In the genomic region with DNA sequence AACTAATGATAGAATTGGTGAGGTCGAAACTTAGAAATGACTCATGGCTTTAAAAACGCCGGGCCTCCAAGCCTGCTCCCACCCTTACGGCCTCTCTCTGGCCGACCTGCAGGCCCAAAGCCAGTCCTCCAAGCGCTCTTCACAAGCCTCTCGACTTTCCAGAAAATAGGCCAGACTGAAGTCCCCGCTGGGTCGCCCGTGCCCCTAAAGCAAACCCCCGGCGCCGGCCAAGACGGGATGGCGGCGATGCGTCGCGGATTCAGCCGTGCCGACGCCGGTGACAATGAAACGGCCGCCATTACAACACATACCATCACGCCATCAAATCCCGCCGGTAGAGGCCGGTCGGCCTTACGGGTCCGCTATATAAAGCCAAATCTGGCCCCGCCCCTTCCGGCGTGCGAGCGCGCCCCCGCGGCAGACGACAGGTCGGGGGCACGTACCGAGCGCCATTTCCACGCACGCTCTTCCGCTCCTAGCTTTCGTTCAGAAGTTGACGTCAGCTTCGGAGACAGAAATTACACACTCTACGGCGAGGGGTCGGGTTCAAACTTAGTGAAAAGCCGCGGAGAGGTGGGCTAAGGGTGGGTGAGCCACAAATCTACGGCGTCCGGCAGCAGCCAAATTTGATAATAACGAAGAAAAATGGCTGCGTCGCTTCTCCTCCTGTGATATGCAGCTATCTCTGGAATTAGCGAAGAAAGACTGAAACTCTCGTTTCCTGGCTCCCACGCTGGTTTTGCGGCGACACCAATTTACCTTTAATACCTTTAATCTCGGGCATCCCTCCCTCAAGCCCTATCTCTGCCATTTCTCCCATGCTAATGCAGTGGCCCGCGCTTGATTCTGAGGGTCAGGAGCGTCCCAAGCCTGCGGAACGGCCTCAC, we compare ENCODE assay signal across 8 cellular contexts. TPM values are rescaled to one million over a fixed set of nuclear protein-coding genes. Genes with fewer than 3 reads are reported as not detected.
DNase-seq lines count a peak whose midpoint lies in the region; ATAC-seq, FAIRE-seq and TF ChIP-seq lines count a peak whose summit lies in the region.

RPL3 (minus strand) TSS at position 340 of the 887 bp plus-strand sequence; CDS start at position 314, 26 bp downstream.

- no peak for TF ChIP-seq CTCF in progenitor cell of endocrine pancreas (IDR thresholded peaks at IDR 0.05; ENCODE audit: unreplicated experiment)

- ATAC-seq in HG02852 (IDR thresholded peaks at IDR 0.05; ENCODE audit: unreplicated experiment), result peak; percentile 72
- peak; percentile 89 to 94 for ATAC-seq in left cardiac atrium

- DNase-seq in GM12892 (ENCODE audit: insufficient read length), result peak; percentile 89
- DNase-seq in NCI-H146 treated with DMSO at 0.1 percent for 48 hours (lab: John Stamatoyannopoulos, UW; ENCODE audit: unreplicated experiment), result peak; percentile 85
- peak; percentile 94 for DNase-seq in amniotic stem cell (lab: John Stamatoyannopoulos, UW)
- DNase-seq in left cardiac atrium, result peak; percentile 96
- DNase-seq in progenitor cell of endocrine pancreas (ENCODE audit: low spot score, unreplicated experiment), result peak; percentile 93
- peak; percentile 97 for DNase-seq in ureter (ENCODE audit: low spot score)

- H3K27me3 Mint-ChIP-seq in T-helper 1 cell treated with Interleukin-12 subunit alpha and Interleukin-12 subunit beta and Interleukin-4 antibody, amounts not matched to agents 30 μg/mL and 1 μg/mL, for 36 hours (ENCODE audit: low read depth), result no peaks in the 10 kb centered on the region
- no peaks in the 10 kb centered on the region for H3K27me3 Mint-ChIP-seq in progenitor cell of endocrine pancreas

- H3K4me3 Mint-ChIP-seq in T-helper 1 cell treated with Interleukin-12 subunit alpha and Interleukin-12 subunit beta and Interleukin-4 antibody, amounts not matched to agents 30 μg/mL and 1 μg/mL, for 36 hours, result peak within 1 kb of the TSS; percentile 96
- H3K4me3 Mint-ChIP-seq in progenitor cell of endocrine pancreas (ENCODE audit: low read depth), result peak within 1 kb of the TSS; percentile 100

- peaks cover 46% of the 10 kb centered on the region for H3K36me3 Mint-ChIP-seq in T-helper 1 cell treated with Interleukin-12 subunit alpha and Interleukin-12 subunit beta and Interleukin-4 antibody, amounts not matched to agents 30 μg/mL and 1 μg/mL, for 36 hours (ENCODE audit: low read depth)
- H3K36me3 Mint-ChIP-seq in progenitor cell of endocrine pancreas (ENCODE audit: insufficient read depth), result peaks cover 33% of the 10 kb centered on the region

- peak; percentile 99 for FAIRE-seq in GM12892 (lab: Jason Lieb, UNC)

- peak within 1 kb of the TSS; percentile 96 for H3K27ac Mint-ChIP-seq in T-helper 1 cell treated with Interleukin-12 subunit alpha and Interleukin-12 subunit beta and Interleukin-4 antibody, amounts not matched to agents 30 μg/mL and 1 μg/mL, for 36 hours
- H3K27ac Mint-ChIP-seq in progenitor cell of endocrine pancreas, result peak within 1 kb of the TSS; percentile 100

- no peaks in the 10 kb centered on the region for H3K9me3 Mint-ChIP-seq in T-helper 1 cell treated with Interleukin-12 subunit alpha and Interleukin-12 subunit beta and Interleukin-4 antibody, amounts not matched to agents 30 μg/mL and 1 μg/mL, for 36 hours
- H3K9me3 Mint-ChIP-seq in progenitor cell of endocrine pancreas (ENCODE audit: low read depth), result no peaks in the 10 kb centered on the region

- peaks cover 39% of the 10 kb centered on the region for H3K4me1 Mint-ChIP-seq in T-helper 1 cell treated with Interleukin-12 subunit alpha and Interleukin-12 subunit beta and Interleukin-4 antibody, amounts not matched to agents 30 μg/mL and 1 μg/mL, for 36 hours (ENCODE audit: low read depth)
- H3K4me1 Mint-ChIP-seq in progenitor cell of endocrine pancreas (ENCODE audit: low read depth), result peaks cover 37% of the 10 kb centered on the region

- intact Hi-C loops in left cardiac atrium (cut with DNase I), result loop anchor here (5.0 to 10.0 kb wide), 3 partner anchors 167 to 205 kb away; partner anchors contain the start of genes ATF4 (in 1 of the 2) and CBX7 (in 1 of the 2)

- peak; percentile 100 for TF ChIP-seq POLR2A in GM12892 (IDR thresholded peaks at IDR 0.05; ENCODE audit: low read depth, low read length)

RNA-seq across cellular contexts. Expression of gene RPL3, which starts in this region (rescaled TPM):
- polyA plus RNA-seq in GM12892 (2012; ENCODE audit: missing spikeins), result 4,953 TPM
- 1,000 to 10,000 TPM in 1 of 2 donors, 100 to 1,000 TPM in 1; 796 to 1,078 TPM for total RNA-seq in left cardiac atrium
- 2,433 and 2,506 TPM in 2 replicates for total RNA-seq in progenitor cell of endocrine pancreas
- total RNA-seq in ureter, result 2,529 TPM

Comparison
In these comparisons a context has a peak if more than half of its experiments do, and no peak if none do; other contexts are left out.
1. Peak in every context shown above with its lines: DNase-seq and ATAC-seq.